8 cellular contexts compared by ENCODE assay signal in genomic region chr7:191105-192034, GRCh38. TPM values are rescaled to one million over a fixed set of nuclear protein-coding genes. Genes with fewer than 3 reads are reported as not detected.
A peak's percentile ranks its signal among the peaks of the same experiment; 100 is the strongest.
DNase-seq lines count a peak whose midpoint lies in the region; ATAC-seq and TF ChIP-seq lines count a peak whose summit lies in the region.

No MANE protein-coding gene starts in this region.

- H3K9me3 ChIP-seq in CD8-positive, alpha-beta memory T cell (ENCODE audit: low read length) = no peaks in the 10 kb centered on the region
- H3K9me3 ChIP-seq in heart right ventricle = peaks cover 0 to 9% (median 0%) of the 10 kb centered on the region in 11 donors

- CTCF ChIA-PET in CD8-positive, alpha-beta memory T cell (lab: Charles Lee) = no interaction called here

- H3K9me3 Mint-ChIP-seq in CD8-positive, alpha-beta memory T cell = peaks cover 0 to 4% (median 0%) of the 10 kb centered on the region in 5 donors
- H3K9me3 Mint-ChIP-seq in activated naive CD8-positive, alpha-beta T cell treated with anti-CD3 and anti-CD28 coated beads, Interleukin-2, amount 10 ng/mL, durations not matched to agents 7 days and 5 days = no peaks in the 10 kb centered on the region
- no peaks in the 10 kb centered on the region for H3K9me3 Mint-ChIP-seq in progenitor cell of endocrine pancreas (ENCODE audit: low read depth)

- 17 to 19% methylated on average over 38 to 40 of the region's 40 CpGs for WGBS in heart right ventricle, 2 donors

- peaks cover 25 to 49% of the 10 kb centered on the region in 2 donors for H3K27me3 Mint-ChIP-seq in CD8-positive, alpha-beta memory T cell
- H3K27me3 Mint-ChIP-seq in activated naive CD8-positive, alpha-beta T cell treated with anti-CD3 and anti-CD28 coated beads, Interleukin-2, amount 10 ng/mL, durations not matched to agents 7 days and 5 days = peaks cover 34% of the 10 kb centered on the region
- peaks cover 33% of the 10 kb centered on the region for H3K27me3 Mint-ChIP-seq in progenitor cell of endocrine pancreas

- POLR2A ChIA-PET in CD8-positive, alpha-beta memory T cell (lab: Charles Lee) = no interaction called here
- POLR2A ChIA-PET in activated naive CD8-positive, alpha-beta T cell treated with anti-CD3 and anti-CD28 coated beads, Interleukin-2, amount 10 ng/mL, durations not matched to agents 7 days and 5 days (lab: Charles Lee) = no interaction called here

- H3K4me1 Mint-ChIP-seq in CD8-positive, alpha-beta memory T cell = peaks cover 3 to 4% (median 4%) of the 10 kb centered on the region in 3 donors
- peaks cover 3% of the 10 kb centered on the region for H3K4me1 Mint-ChIP-seq in activated naive CD8-positive, alpha-beta T cell treated with anti-CD3 and anti-CD28 coated beads, Interleukin-2, amount 10 ng/mL, durations not matched to agents 7 days and 5 days
- H3K4me1 Mint-ChIP-seq in progenitor cell of endocrine pancreas (ENCODE audit: low read depth) = peaks cover 27% of the 10 kb centered on the region

- no peak for DNase-seq in CD8-positive, alpha-beta memory T cell
- DNase-seq in Jurkat, Clone E6-1 (ENCODE audit: low read depth, low spot score) = peak; percentile 10
- no peak for DNase-seq in activated naive CD8-positive, alpha-beta T cell treated with anti-CD3 and anti-CD28 coated beads, Interleukin-2, amount 10 ng/mL, durations not matched to agents 7 days and 5 days
- peak; percentile 39 to 60 for DNase-seq in heart right ventricle
- DNase-seq in progenitor cell of endocrine pancreas (ENCODE audit: low spot score, unreplicated experiment) = no peak

- peaks cover 3% of the 10 kb centered on the region for H3K4me1 ChIP-seq in CD8-positive, alpha-beta memory T cell (ENCODE audit: insufficient read depth, low read length)
- peaks cover 14 to 39% (median 38%) of the 10 kb centered on the region in 9 donors for H3K4me1 ChIP-seq in heart right ventricle

- no peaks in the 10 kb centered on the region for H3K36me3 ChIP-seq in CD8-positive, alpha-beta memory T cell (ENCODE audit: insufficient read depth, low read length)
- H3K36me3 ChIP-seq in heart right ventricle = peaks cover 0 to 24% (median 10%) of the 10 kb centered on the region in 9 donors

- H3K36me3 Mint-ChIP-seq in CD8-positive, alpha-beta memory T cell = no peaks in the 10 kb centered on the region
- H3K36me3 Mint-ChIP-seq in activated naive CD8-positive, alpha-beta T cell treated with anti-CD3 and anti-CD28 coated beads, Interleukin-2, amount 10 ng/mL, durations not matched to agents 7 days and 5 days = no peaks in the 10 kb centered on the region
- H3K36me3 Mint-ChIP-seq in progenitor cell of endocrine pancreas (ENCODE audit: insufficient read depth) = peaks cover 7% of the 10 kb centered on the region

- intact Hi-C loops in heart right ventricle (cut with DNase I) = loop anchor here in 4 of 10 donors (2.0 to 5.0 kb wide), 3 partner anchors 39 to 43 kb away; no protein-coding TSS in a partner anchor

- peaks cover 11% of the 10 kb centered on the region for H3K27me3 ChIP-seq in CD8-positive, alpha-beta memory T cell (ENCODE audit: insufficient read depth, low read length, poor library complexity, severe bottlenecking)
- H3K27me3 ChIP-seq in heart right ventricle = peaks cover 0 to 26% (median 0%) of the 10 kb centered on the region in 7 donors

- no peak overlapping the region for H3K27ac ChIP-seq in CD8-positive, alpha-beta memory T cell (ENCODE audit: low read depth, low read length)
- H3K27ac ChIP-seq in heart right ventricle = peak overlapping the region; percentile 55 to 95 (median 92)

- ATAC-seq in activated naive CD8-positive, alpha-beta T cell treated with anti-CD3 and anti-CD28 coated beads, Interleukin-2, amount 10 ng/mL, durations not matched to agents 7 days and 5 days (ENCODE audit: low read depth) = no peak
- ATAC-seq in heart right ventricle (peak; percentile 18 to 53 (median 34)), HG03097 (IDR thresholded peaks at IDR 0.05; ENCODE audit: low FRiP score, unreplicated experiment) (no peak), HG03460 (IDR thresholded peaks at IDR 0.05; ENCODE audit: unreplicated experiment) (no peak), GM18868 (IDR thresholded peaks at IDR 0.05; ENCODE audit: unreplicated experiment) (no peak)

- H3K4me3 ChIP-seq in CD8-positive, alpha-beta memory T cell (ENCODE audit: low read length) = no peak overlapping the region
- H3K4me3 ChIP-seq in Jurkat, Clone E6-1 (ENCODE audit: low read length) = peak overlapping the region; percentile 25
- peak overlapping the region; percentile 32 to 90 (median 70) for H3K4me3 ChIP-seq in heart right ventricle

- TF ChIP-seq CTCF in heart right ventricle (IDR thresholded peaks at IDR 0.05) = no peak
- TF ChIP-seq CTCF in progenitor cell of endocrine pancreas (IDR thresholded peaks at IDR 0.05; ENCODE audit: unreplicated experiment) = no peak

- peak overlapping the region in 1 of 8 donors; percentile 47 for H3K27ac Mint-ChIP-seq in CD8-positive, alpha-beta memory T cell
- H3K27ac Mint-ChIP-seq in activated naive CD8-positive, alpha-beta T cell treated with anti-CD3 and anti-CD28 coated beads, Interleukin-2, amount 10 ng/mL, durations not matched to agents 7 days and 5 days = no peak overlapping the region
- peak overlapping the region; percentile 81 for H3K27ac Mint-ChIP-seq in progenitor cell of endocrine pancreas

- H3K4me3 Mint-ChIP-seq in CD8-positive, alpha-beta memory T cell = peak overlapping the region; percentile 53 to 90 (median 83)
- H3K4me3 Mint-ChIP-seq in activated naive CD8-positive, alpha-beta T cell treated with anti-CD3 and anti-CD28 coated beads, Interleukin-2, amount 10 ng/mL, durations not matched to agents 7 days and 5 days = peak overlapping the region; percentile 58
- H3K4me3 Mint-ChIP-seq in progenitor cell of endocrine pancreas (ENCODE audit: low read depth) = peak overlapping the region; percentile 85

RNA-seq across cellular contexts. Expression of gene FAM20C, which starts 1.0 kb away (rescaled TPM):
- 1 to 10 TPM; 3.2 to 3.6 TPM for total RNA-seq in CD8-positive, alpha-beta memory T cell
- not detected for polyA plus RNA-seq in CD8-positive, alpha-beta memory T cell
- polyA plus RNA-seq in Jurkat, Clone E6-1 (2012; ENCODE audit: insufficient read depth, insufficient read length) = 0.88 TPM
- 1 to 10 TPM; 2.6 to 4.1 TPM for total RNA-seq in activated naive CD8-positive, alpha-beta T cell treated with anti-CD3 and anti-CD28 coated beads, Interleukin-2, amount 10 ng/mL, durations not matched to agents 7 days and 5 days
- 10 to 100 TPM; 12.4 to 59.8 (median 19.2) TPM for total RNA-seq in heart right ventricle
- polyA plus RNA-seq in heart right ventricle = 10 to 100 TPM; 12.7 to 24.0 TPM
- 32.9 and 33.3 TPM in 2 replicates for total RNA-seq in progenitor cell of endocrine pancreas

Comparison
In these comparisons a context has a peak if more than half of its experiments do, and no peak if none do; other contexts are left out.
1. DNase-seq: peak in Jurkat, Clone E6-1 (single experiment) and heart right ventricle (2 of 2); none in CD8-positive, alpha-beta memory T cell (0 of 5), activated naive CD8-positive, alpha-beta T cell treated with anti-CD3 and anti-CD28 coated beads, Interleukin-2, amount 10 ng/mL, durations not matched to agents 7 days and 5 days (single experiment) and progenitor cell of endocrine pancreas (single experiment).
2. ATAC-seq: peak in heart right ventricle (8 of 8); none in activated naive CD8-positive, alpha-beta T cell treated with anti-CD3 and anti-CD28 coated beads, Interleukin-2, amount 10 ng/mL, durations not matched to agents 7 days and 5 days (single experiment), HG03097 (single experiment), HG03460 (single experiment) and GM18868 (single experiment).
3. Peak in every context shown above with its lines, with median percentiles within 50 percentile points of each other: H3K4me3 Mint-ChIP-seq.